8 cellular contexts compared by ENCODE assay signal in genomic region chr4:73308286-73308685, GRCh38. TPM values are rescaled to one million over a fixed set of nuclear protein-coding genes. Genes with fewer than 3 reads are reported as not detected.
DNase-seq lines count a peak whose midpoint lies in the region; ATAC-seq and TF ChIP-seq lines count a peak whose summit lies in the region.

No MANE protein-coding gene starts in this region.

- DNase-seq in GM12865 (ENCODE audit: low read depth): peak; percentile 18
- DNase-seq in LHCN-M2 (ENCODE audit: low read depth): peak; percentile 55
- DNase-seq in middle frontal gyrus (ENCODE audit: extremely low spot score, low spot score): peak; percentile 52
- DNase-seq in effector CD8-positive, alpha-beta T cell (lab: John Stamatoyannopoulos, UW): no peak

- H3K27ac ChIP-seq in VCaP: no peak overlapping the region

- no peak for ATAC-seq in GM21447 (IDR thresholded peaks at IDR 0.05; ENCODE audit: unreplicated experiment)
- ATAC-seq in GM18520 (IDR thresholded peaks at IDR 0.05; ENCODE audit: unreplicated experiment): no peak
- no peak for ATAC-seq in GM21737 (IDR thresholded peaks at IDR 0.05; ENCODE audit: unreplicated experiment)

- H3K4me3 ChIP-seq in GM12865 (ENCODE audit: low read depth, low read length): no peak overlapping the region

- TF ChIP-seq CTCF in GM12865 (IDR thresholded peaks at IDR 0.05; ENCODE audit: insufficient read depth, low read depth, low read length, missing control alignments): peak; percentile 33
- TF ChIP-seq CTCF in VCaP (conservative IDR thresholded peaks at IDR 0.05): peak; percentile 82

RNA-seq across cellular contexts. Expression of gene ANKRD17, which starts 49.7 kb away (rescaled TPM):
- 33.3 and 45.5 TPM in 2 replicates for total RNA-seq in LHCN-M2 (2014; rRNA removed)
- polyA plus RNA-seq in LHCN-M2 (2012): 16.5 TPM
